Comparison of ENCODE assay signal across 12 cellular contexts in genomic region chr2:215137741-215138340, GRCh38. TPM values are rescaled to one million over a fixed set of nuclear protein-coding genes. Genes with fewer than 3 reads are reported as not detected.
DNase-seq lines count a peak whose midpoint lies in the region; ATAC-seq and TF ChIP-seq lines count a peak whose summit lies in the region.
"Had no signal": no experiment of that assay in that cellular context is flagged by ENCODE, and none has a peak within 500 bp of the region (broad histone marks: within the 10 kb centered on the region; RNA-seq: fewer than 3 reads in every experiment).

No MANE protein-coding gene starts in this region.

- no peak overlapping the region for H4K5ac ChIP-seq in H9 (ENCODE audit: insufficient read length, low read depth, low read length)

- no peaks in the 10 kb centered on the region for H3K23me2 ChIP-seq in H9 (ENCODE audit: insufficient read length, low read depth, low read length, poor library complexity, severe bottlenecking)

- no peak overlapping the region for H4K91ac ChIP-seq in H9 (ENCODE audit: insufficient read length, low read depth, low read length)

- H3K4me3 ChIP-seq in choroid plexus epithelial cell (ENCODE audit: low read depth, low read length), result no peak overlapping the region

- H2AK5ac ChIP-seq in H9 (ENCODE audit: insufficient read length, low read length), result no peak overlapping the region

- H3K14ac ChIP-seq in H9 (ENCODE audit: insufficient read depth, low read length), result no peak overlapping the region

- no peak overlapping the region for H3K9ac ChIP-seq in H9 (ENCODE audit: extremely low read depth, insufficient read length, low read length)

- no peak overlapping the region for H4K8ac ChIP-seq in H9 (replicated peaks; ENCODE audit: insufficient read length, low read depth, low read length)

- WGBS in H9 (ENCODE audit: extremely low coverage, insufficient read length, low lambda C conversion rate), result no CpG with 5 or more reads among the region's 6 CpGs

- peak; percentile 38 for ATAC-seq in GM18870 (IDR thresholded peaks at IDR 0.05; ENCODE audit: unreplicated experiment)
- ATAC-seq: right cardiac atrium had no signal

- H3K4ac ChIP-seq in H9 (ENCODE audit: low read depth, low read length), result no peak overlapping the region

- no peaks in the 10 kb centered on the region for H3K79me2 ChIP-seq in H9 (ENCODE audit: insufficient read depth, low read length)

- 0 out of 7 replicates have a peak overlapping the region, but pooled peaks of 1 of the 3 experiments have one; percentile 26 for H3K27ac Mint-ChIP-seq in H9
- H3K27ac Mint-ChIP-seq: activated naive CD8-positive, alpha-beta T cell treated with anti-CD3 and anti-CD28 coated beads, Interleukin-2, amount 10 ng/mL, durations not matched to agents 7 days and 5 days had no signal

- no peaks in the 10 kb centered on the region; a peak in 1 of 4 replicates for H3K4me1 Mint-ChIP-seq in H9
- H3K4me1 Mint-ChIP-seq: activated naive CD8-positive, alpha-beta T cell treated with anti-CD3 and anti-CD28 coated beads, Interleukin-2, amount 10 ng/mL, durations not matched to agents 7 days and 5 days had no signal

- H4K20me1 ChIP-seq in H9 (ENCODE audit: control insufficient read depth, insufficient read depth, insufficient read length), result no peaks in the 10 kb centered on the region

- H3K4me1 ChIP-seq in H9 (ENCODE audit: insufficient read depth, low read length), result no peaks in the 10 kb centered on the region

- no peak overlapping the region for H3K23ac ChIP-seq in H9 (ENCODE audit: insufficient read length, low read depth, low read length)

- H2BK20ac ChIP-seq in H9 (ENCODE audit: low read depth, low read length, poor library complexity, severe bottlenecking), result no peak overlapping the region

- no peak overlapping the region for H3K56ac ChIP-seq in H9 (ENCODE audit: insufficient read length, low read depth, low read length)

- H3K36me3 Mint-ChIP-seq in H9 (ENCODE audit: insufficient read depth in 1 of 3, low read depth in 3 of 3), result no peaks in the 10 kb centered on the region
- H3K36me3 Mint-ChIP-seq: activated naive CD8-positive, alpha-beta T cell treated with anti-CD3 and anti-CD28 coated beads, Interleukin-2, amount 10 ng/mL, durations not matched to agents 7 days and 5 days had no signal

- no peaks in the 10 kb centered on the region for H3K9me3 ChIP-seq in H9 (ENCODE audit: control insufficient read depth, low read depth, low read length)

- no peaks in the 10 kb centered on the region for H3K27me3 ChIP-seq in H9 (ENCODE audit: insufficient read depth, low read length)

- TF ChIP-seq CTCF in choroid plexus epithelial cell (conservative IDR thresholded peaks at IDR 0.05; ENCODE audit: low read depth, low read length), result no peak
- no peak for TF ChIP-seq CTCF in H9 (conservative IDR thresholded peaks at IDR 0.05)

- no peaks in the 10 kb centered on the region for H3K79me1 ChIP-seq in H9 (ENCODE audit: insufficient read depth, low read depth, low read length, poor library complexity, severe bottlenecking)

- no peaks in the 10 kb centered on the region; the same call in 1 of the 2 replicates for H3K27me3 Mint-ChIP-seq in H9 (ENCODE audit: low read depth)

- no peak overlapping the region for H2BK120ac ChIP-seq in H9 (ENCODE audit: low read depth, low read length, poor library complexity, severe bottlenecking)

- no peak overlapping the region for H2BK12ac ChIP-seq in H9 (ENCODE audit: insufficient read length, low read depth, low read length)

- H2BK5ac ChIP-seq in H9 (ENCODE audit: insufficient read length, low read length), result no peak overlapping the region

- no peak overlapping the region for H3K4me3 Mint-ChIP-seq in H9
- H3K4me3 Mint-ChIP-seq: activated naive CD8-positive, alpha-beta T cell treated with anti-CD3 and anti-CD28 coated beads, Interleukin-2, amount 10 ng/mL, durations not matched to agents 7 days and 5 days had no signal

- no peak overlapping the region for H3K4me2 ChIP-seq in H9 (ENCODE audit: insufficient read depth, insufficient read length, low read length)

- no peaks in the 10 kb centered on the region for H3K9me3 Mint-ChIP-seq in H9
- H3K9me3 Mint-ChIP-seq: activated naive CD8-positive, alpha-beta T cell treated with anti-CD3 and anti-CD28 coated beads, Interleukin-2, amount 10 ng/mL, durations not matched to agents 7 days and 5 days had no signal

- H2AFZ ChIP-seq in H9 (ENCODE audit: low read length), result no peak overlapping the region

- no peak overlapping the region for H3K18ac ChIP-seq in H9 (ENCODE audit: insufficient read length, low read depth, low read length)

- H2BK15ac ChIP-seq in H9 (ENCODE audit: low read depth, low read length), result no peak overlapping the region

- no peak overlapping the region for H3T11ph ChIP-seq in H9 (ENCODE audit: low read length)

- no peak overlapping the region for H3K27ac ChIP-seq in H9 (ENCODE audit: insufficient read length, low read depth, low read length)

- DNase-seq in HT1080 (ENCODE audit: low read depth) (peak; percentile 60), choroid plexus epithelial cell (ENCODE audit: low read depth) (peak; percentile 62), renal cortical epithelial cell (ENCODE audit: low read depth) (peak; percentile 87), NCI-H2107 treated with DMSO at 0.1 percent for 48 hours (lab: John Stamatoyannopoulos, UW; ENCODE audit: unreplicated experiment) (no peak), NCI-H510A (lab: John Stamatoyannopoulos, UW) (no peak), NCI-H2227 (lab: John Stamatoyannopoulos, UW; ENCODE audit: unreplicated experiment) (no peak), H9 (no peak)
- DNase-seq: activated naive CD8-positive, alpha-beta T cell treated with anti-CD3 and anti-CD28 coated beads, Interleukin-2, amount 10 ng/mL, durations not matched to agents 7 days and 5 days; NCI-H345; right cardiac atrium; T1000 had no signal

RNA-seq across cellular contexts. Expression of gene ABCA12, which starts 0.6 kb away (rescaled TPM):
- under 0.01 and 0.02 TPM in 2 replicates for total RNA-seq in HT1080 (2014; rRNA removed; shearing (Covaris generic))
- polyA plus RNA-seq in HT1080 (2015; cell fraction: cytosol; rRNA removed), result 0.02 TPM in 1 of 2 replicates, not detected in the other
- polyA plus RNA-seq in HT1080 (2015; cell fraction: nucleus; rRNA removed), result 0.12 and 0.38 TPM in 2 replicates
- total RNA-seq in renal cortical epithelial cell (7.1 and 11.4 TPM in 2 replicates), H9 (2021) (0.02 TPM in 1 of 2 replicates, not detected in the other)
- total RNA-seq: activated naive CD8-positive, alpha-beta T cell treated with anti-CD3 and anti-CD28 coated beads, Interleukin-2, amount 10 ng/mL, durations not matched to agents 7 days and 5 days; right cardiac atrium had no signal
- polyA plus RNA-seq: right cardiac atrium had no signal

Comparison
In these comparisons a context has a peak if more than half of its experiments do, and no peak if none do; other contexts are left out.
1. DNase-seq: peak in HT1080 (single experiment), choroid plexus epithelial cell (single experiment) and renal cortical epithelial cell (single experiment); none in NCI-H2107 treated with DMSO at 0.1 percent for 48 hours (single experiment), NCI-H510A (single experiment), NCI-H2227 (single experiment) and H9 (single experiment).